ENCODE assay signal across 8 cellular contexts in genomic region chr3:156305672-156306071, GRCh38.
"Had no signal": no experiment of that assay in that cellular context is flagged by ENCODE, and none has a peak within 500 bp of the region (broad histone marks: within the 10 kb centered on the region; RNA-seq: fewer than 3 reads in every experiment).

No MANE protein-coding gene starts in this region.

- H3K27ac ChIP-seq: GM23248 had no signal

- H3K4me1 ChIP-seq: HAP-1 had no signal

- H3K36me3 ChIP-seq: HAP-1 had no signal

- H2AFZ ChIP-seq: GM23248 had no signal

- ATAC-seq: HCT116, HepG2, K562 had no signal

- DNase-seq: GM23248, GOT3, H7, KG1 had no signal

- H3K4me3 ChIP-seq: GM23248, HAP-1, K562 had no signal

- H3K9me3 ChIP-seq: HAP-1 had no signal

- H3K9ac ChIP-seq: GM23248 had no signal
